ENCODE assay signal across 17 cellular contexts in genomic region chr6:72953901-72954494, GRCh38.
DNase-seq lines count a peak whose midpoint lies in the region; ATAC-seq and TF ChIP-seq lines count a peak whose summit lies in the region.
"Had no signal": no experiment of that assay in that cellular context is flagged by ENCODE, and none has a peak within 500 bp of the region (broad histone marks: within the 10 kb centered on the region; RNA-seq: fewer than 3 reads in every experiment).

No MANE protein-coding gene starts in this region.

- no peak overlapping the region for H3K4me3 Mint-ChIP-seq in CD8-positive, alpha-beta T cell
- H3K4me3 Mint-ChIP-seq: activated CD8-positive, alpha-beta T cell treated with anti-CD3 and anti-CD28 coated beads for 36 hours; naive thymus-derived CD8-positive, alpha-beta T cell had no signal

- no peaks in the 10 kb centered on the region for H3K36me3 Mint-ChIP-seq in CD8-positive, alpha-beta T cell

- no peak for TF ChIP-seq POLR2A in stomach (IDR thresholded peaks at IDR 0.05)

- TF ChIP-seq EP300 in SK-N-SH (IDR thresholded peaks at IDR 0.05; ENCODE audit: borderline replicate concordance in 1 of 2, low read depth in 1 of 2, low read length in 1 of 2) (no peak), stomach (IDR thresholded peaks at IDR 0.05) (no peak)

- no peak overlapping the region for H2AFZ ChIP-seq in SK-N-SH (ENCODE audit: low read depth)

- H3K36me3 ChIP-seq in SK-N-SH (replicated peaks in 1 of 2; ENCODE audit: control insufficient read depth in 1 of 2, insufficient read depth in 2 of 2, low read length in 1 of 2) (no peaks in the 10 kb centered on the region), stomach (no peaks in the 10 kb centered on the region)
- H3K36me3 ChIP-seq in CD8-positive, alpha-beta T cell (ENCODE audit: insufficient read depth, low read length): no peaks in the 10 kb centered on the region

- DNase-seq in DMS 273 (lab: John Stamatoyannopoulos, UW; ENCODE audit: unreplicated experiment) (peak; percentile 3), DMS 273 treated with DMSO at 0.1 percent for 48 hours (lab: John Stamatoyannopoulos, UW) (no peak), SK-N-SH (no peak), fibroblast of the aortic adventitia (ENCODE audit: low read depth) (peak; percentile 60), stomach (no peak), Kasumi-1 (lab: John Stamatoyannopoulos, UW) (no peak), AG20443 (ENCODE audit: low spot score) (no peak)
- DNase-seq in CD8-positive, alpha-beta T cell: no peak
- DNase-seq: activated CD8-positive, alpha-beta T cell treated with anti-CD3 and anti-CD28 coated beads for 36 hours; activated gamma-delta T cell treated with Interleukin-2 at 50 U/mL for 16 hours; Caco-2; naive thymus-derived CD8-positive, alpha-beta T cell; NCI-H345; T-helper 9 cell; testis had no signal

- intact Hi-C loops in stomach (cut with DNase I; ENCODE audit: low total_unique reads): no loop called here
- intact Hi-C loops in CD8-positive, alpha-beta T cell (cut with DNase I, micrococcal nuclease): no loop called here

- WGBS in SK-N-SH (ENCODE audit: low lambda C conversion rate): 40% methylated on average over 3 of the region's 3 CpGs
- 16 to 54% (median 34%) methylated on average over 3 of the region's 3 CpGs for WGBS in stomach, 5 donors

- peak overlapping the region; percentile 48 for H3K4me2 ChIP-seq in SK-N-SH

- H3K9me3 ChIP-seq in SK-N-SH: no peaks in the 10 kb centered on the region
- no peaks in the 10 kb centered on the region for H3K9me3 ChIP-seq in stomach
- H3K9me3 ChIP-seq in CD8-positive, alpha-beta T cell (ENCODE audit: low read length): no peaks in the 10 kb centered on the region
- H3K9me3 ChIP-seq: Caco-2, testis had no signal

- H3K9me3 Mint-ChIP-seq in CD8-positive, alpha-beta T cell: no peaks in the 10 kb centered on the region
- H3K9me3 Mint-ChIP-seq: activated CD8-positive, alpha-beta T cell treated with anti-CD3 and anti-CD28 coated beads for 36 hours; naive thymus-derived CD8-positive, alpha-beta T cell had no signal

- POLR2A ChIA-PET in SK-N-SH (lab: Yijun Ruan, JAX): no interaction called here
- POLR2A ChIA-PET in CD8-positive, alpha-beta T cell (lab: Charles Lee): no interaction called here

- no peak for TF ChIP-seq RAD21 in SK-N-SH (IDR thresholded peaks at IDR 0.05; ENCODE audit: low read length)

- no peaks in the 10 kb centered on the region for H3K27me3 ChIP-seq in SK-N-SH (ENCODE audit: insufficient read depth)
- no peaks in the 10 kb centered on the region for H3K27me3 ChIP-seq in stomach
- no peaks in the 10 kb centered on the region for H3K27me3 ChIP-seq in CD8-positive, alpha-beta T cell (ENCODE audit: insufficient read depth, low read length)
- H3K27me3 ChIP-seq: testis had no signal

- no peaks in the 10 kb centered on the region for H3K9me2 ChIP-seq in SK-N-SH

- H3K79me2 ChIP-seq in SK-N-SH (ENCODE audit: insufficient read depth): peaks cover 33% of the 10 kb centered on the region; the same call in 1 of the 2 replicates

- TF ChIP-seq CTCF in SK-N-SH (IDR thresholded peaks at IDR 0.05) (no peak), fibroblast of the aortic adventitia (IDR thresholded peaks at IDR 0.05; ENCODE audit: insufficient read depth, low read length) (no peak), stomach (IDR thresholded peaks at IDR 0.05) (no peak)
- no peak for TF ChIP-seq CTCF in CD8-positive, alpha-beta T cell (IDR thresholded peaks at IDR 0.05)

- H3F3A ChIP-seq in SK-N-SH (replicated peaks; ENCODE audit: insufficient read depth): peaks cover 20% of the 10 kb centered on the region

- no peaks in the 10 kb centered on the region for H4K20me1 ChIP-seq in SK-N-SH (ENCODE audit: insufficient read depth)

- peaks cover 2% of the 10 kb centered on the region for H3K4me1 Mint-ChIP-seq in CD8-positive, alpha-beta T cell (ENCODE audit: low read depth)

- CTCF ChIA-PET in SK-N-SH (lab: Yijun Ruan, JAX): no interaction called here
- CTCF ChIA-PET in CD8-positive, alpha-beta T cell (lab: Charles Lee): no interaction called here

- peaks cover 0 to 40% of the 10 kb centered on the region in 2 experiments; a peak in 3 of 4 replicates for H3K4me1 ChIP-seq in SK-N-SH (ENCODE audit: control insufficient read depth in 1 of 2, insufficient read depth in 2 of 2, low read depth in 1 of 2, low read length in 1 of 2)
- H3K4me1 ChIP-seq in stomach: peaks cover 0 to 35% (median 19%) of the 10 kb centered on the region in 4 donors
- no peaks in the 10 kb centered on the region for H3K4me1 ChIP-seq in CD8-positive, alpha-beta T cell (ENCODE audit: insufficient read depth, low read length)
- H3K4me1 ChIP-seq: Caco-2 had no signal

- H3K4me3 ChIP-seq in SK-N-SH (ENCODE audit: low read depth in 2 of 2, low read length in 1 of 2): no peak overlapping the region
- H3K4me3 ChIP-seq in fibroblast of the aortic adventitia (ENCODE audit: low read depth, low read length): no peak overlapping the region
- H3K4me3 ChIP-seq in stomach: no peak overlapping the region
- H3K4me3 ChIP-seq in CD8-positive, alpha-beta T cell (ENCODE audit: low read depth, low read length): no peak overlapping the region
- H3K4me3 ChIP-seq: testis had no signal

- no peak overlapping the region for H3K27ac Mint-ChIP-seq in CD8-positive, alpha-beta T cell
- H3K27ac Mint-ChIP-seq: activated CD8-positive, alpha-beta T cell treated with anti-CD3 and anti-CD28 coated beads for 36 hours had no signal

- ATAC-seq in CD8-positive, alpha-beta T cell: no peak
- ATAC-seq: activated CD8-positive, alpha-beta T cell treated with anti-CD3 and anti-CD28 coated beads for 36 hours; naive thymus-derived CD8-positive, alpha-beta T cell; Panc1 had no signal

- H3K27me3 Mint-ChIP-seq in CD8-positive, alpha-beta T cell (ENCODE audit: low read depth): no peaks in the 10 kb centered on the region
- H3K27me3 Mint-ChIP-seq: activated CD8-positive, alpha-beta T cell treated with anti-CD3 and anti-CD28 coated beads for 36 hours; naive thymus-derived CD8-positive, alpha-beta T cell had no signal

- H3K9ac ChIP-seq in SK-N-SH: no peak overlapping the region

- H3K27ac ChIP-seq in SK-N-SH (ENCODE audit: low read depth in 2 of 2, low read length in 1 of 2) (peak overlapping the region; percentile 60 to 62; a peak in 3 of 4 replicates), stomach (peak overlapping the region in 3 of 5 donors; percentile 6 to 65 (median 35))
- H3K27ac ChIP-seq in CD8-positive, alpha-beta T cell (ENCODE audit: low read depth, low read length): no peak overlapping the region
- H3K27ac ChIP-seq: 22Rv1, testis had no signal

TF ChIP-seq in SK-N-SH, 30 proteins besides CTCF, POLR2A, EP300 and RAD21:
- TF ChIP-seq EZH2phosphoT487 (IDR thresholded peaks at IDR 0.05; ENCODE audit: borderline replicate concordance, low read depth) (no peak), NFIC (IDR thresholded peaks at IDR 0.05; ENCODE audit: borderline replicate concordance) (peak; percentile 28; the same call in 1 of the 2 replicates)

Comparison
In these comparisons a context has a peak if more than half of its experiments do, and no peak if none do; other contexts are left out.
1. DNase-seq: peak in DMS 273 (single experiment) and fibroblast of the aortic adventitia (single experiment); none in DMS 273 treated with DMSO at 0.1 percent for 48 hours (single experiment), SK-N-SH (single experiment), stomach (single experiment), CD8-positive, alpha-beta T cell (0 of 7), Kasumi-1 (0 of 2) and AG20443 (single experiment).